1 cellular context compared by ENCODE assay signal in genomic region chr5:173623296-173623771, GRCh38.
TF ChIP-seq lines count a peak whose summit lies in the region.

No MANE protein-coding gene starts in this region.

TF ChIP-seq in HepG2, 621 proteins besides CTCF, POLR2A, EP300 and RAD21 (continued from another document and continues in another):
- TF ChIP-seq ZNF687 (CRISPR knock-in tag; IDR thresholded peaks at IDR 0.05) (peak; percentile 62), TFAP4 (IDR thresholded peaks at IDR 0.05; ENCODE audit: borderline replicate concordance, low read depth) (peak; percentile 22; the same call in 1 of the 2 replicates), NR3C1 (CRISPR knock-in tag; IDR thresholded peaks at IDR 0.05) (no peak), ZSCAN20 (CRISPR knock-in tag; IDR thresholded peaks at IDR 0.05; ENCODE audit: borderline replicate concordance) (no peak), ZNF781 (CRISPR knock-in tag; IDR thresholded peaks at IDR 0.05; ENCODE audit: borderline replicate concordance, not compliant biosample characterization) (peak; percentile 30), REPIN1 (CRISPR knock-in tag; IDR thresholded peaks at IDR 0.05; ENCODE audit: borderline replicate concordance, low read depth) (peak; percentile 65; the same call in 1 of the 2 replicates), ZC3H4 (CRISPR knock-in tag; IDR thresholded peaks at IDR 0.05; ENCODE audit: borderline replicate concordance) (no peak), ZNF512B (CRISPR knock-in tag; IDR thresholded peaks at IDR 0.05; ENCODE audit: borderline replicate concordance) (peak; percentile 70; the same call in 1 of the 2 replicates), MED1 (CRISPR knock-in tag; IDR thresholded peaks at IDR 0.05) (peak; percentile 95), ZNF788 (CRISPR knock-in tag; IDR thresholded peaks at IDR 0.05; ENCODE audit: borderline replicate concordance) (peak; percentile 18; the same call in 1 of the 2 replicates), RERE (CRISPR knock-in tag; IDR thresholded peaks at IDR 0.05; ENCODE audit: low read depth) (peak; percentile 55; the same call in 1 of the 2 replicates), HDAC2 (CRISPR knock-in tag; IDR thresholded peaks at IDR 0.05) (peak; percentile 72; the same call in 1 of the 2 replicates), SOX6 (IDR thresholded peaks at IDR 0.05) (no peak), SOX6 (CRISPR knock-in tag; IDR thresholded peaks at IDR 0.05) (peak; percentile 93), ZNF431 (CRISPR knock-in tag; IDR thresholded peaks at IDR 0.05; ENCODE audit: borderline replicate concordance, low read depth) (0 out of 2 replicates have a peak, but pooled peaks have one; percentile 54), HIC2 (CRISPR knock-in tag; IDR thresholded peaks at IDR 0.05; ENCODE audit: low read depth) (0 out of 2 replicates have a peak, but pooled peaks have one; percentile 71), MEF2D (CRISPR knock-in tag; IDR thresholded peaks at IDR 0.05) (peak; percentile 71; the same call in 1 of the 2 replicates), ZNF691 (CRISPR knock-in tag; IDR thresholded peaks at IDR 0.05; ENCODE audit: borderline replicate concordance, low read depth) (0 out of 2 replicates have a peak, but pooled peaks have one; percentile 14), CREM (IDR thresholded peaks at IDR 0.05) (peak; percentile 71; the same call in 1 of the 2 replicates), CREM (CRISPR knock-in tag; IDR thresholded peaks at IDR 0.05) (no peak), TRAFD1 (CRISPR knock-in tag; IDR thresholded peaks at IDR 0.05; ENCODE audit: borderline replicate concordance) (0 out of 2 replicates have a peak, but pooled peaks have one; percentile 31), ZNF414 (CRISPR knock-in tag; IDR thresholded peaks at IDR 0.05) (no peak), REL (CRISPR knock-in tag; conservative IDR thresholded peaks at IDR 0.05) (no peak), NR2F1 (CRISPR knock-in tag; IDR thresholded peaks at IDR 0.05) (no peak), ARID3A (IDR thresholded peaks at IDR 0.05; ENCODE audit: low read depth, low read length) (peak; percentile 89)
